Comparison of ENCODE assay signal across 18 cellular contexts in the genomic region with DNA sequence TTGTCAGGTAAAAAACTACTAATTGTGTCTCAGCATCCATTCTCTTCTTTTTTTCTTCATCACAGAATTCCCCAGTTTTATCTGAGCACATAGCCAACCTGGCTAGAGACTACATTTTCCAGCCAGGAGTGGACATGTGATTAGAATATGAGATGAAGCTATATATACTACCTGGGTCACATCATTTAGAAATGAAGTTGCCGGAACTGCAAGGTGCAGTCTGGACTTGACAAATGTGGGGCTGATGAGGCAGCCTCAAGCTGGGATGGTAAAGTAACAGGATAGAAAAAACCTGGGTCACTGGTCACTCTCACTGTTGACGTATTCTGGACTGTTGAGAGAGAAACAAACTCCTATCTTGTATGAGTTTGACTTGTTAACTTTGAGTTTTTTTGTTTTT.
DNase-seq lines count a peak whose midpoint lies in the region; ATAC-seq and TF ChIP-seq lines count a peak whose summit lies in the region.
"Had no signal": no experiment of that assay in that cellular context is flagged by ENCODE, and none has a peak within 500 bp of the region (broad histone marks: within the 10 kb centered on the region; RNA-seq: fewer than 3 reads in every experiment).

No MANE protein-coding gene starts in this region.

- H3K9me3 ChIP-seq in mammary epithelial cell (replicated peaks; ENCODE audit: insufficient read depth, low read length) = no peaks in the 10 kb centered on the region
- no peaks in the 10 kb centered on the region for H3K9me3 ChIP-seq in gastrocnemius medialis
- H3K9me3 ChIP-seq in hepatocyte (ENCODE audit: low read depth) = no peaks in the 10 kb centered on the region
- H3K9me3 ChIP-seq: A549, Caco-2 had no signal

- no TSS peak for BruUV-seq in MCF 10A (replicated peaks; lab: Mats Ljungman, UMichigan)
- no TSS peak for BruUV-seq in mammary epithelial cell (replicated peaks; lab: Mats Ljungman, UMichigan)

- no peak overlapping the region for H3K4me3 Mint-ChIP-seq in MCF 10A (ENCODE audit: unreplicated experiment)
- H3K4me3 Mint-ChIP-seq in nephron progenitor cell = no peak overlapping the region
- H3K4me3 Mint-ChIP-seq: B cell; CD4-positive, alpha-beta T cell; CD8-positive, alpha-beta T cell had no signal

- peak overlapping the region; percentile 18 for H3K27ac Mint-ChIP-seq in MCF 10A (ENCODE audit: low read depth, unreplicated experiment)
- peak overlapping the region; percentile 15 for H3K27ac Mint-ChIP-seq in nephron progenitor cell
- H3K27ac Mint-ChIP-seq: B cell; CD4-positive, alpha-beta T cell; CD8-positive, alpha-beta T cell had no signal

- H3K79me2 ChIP-seq in mammary epithelial cell (ENCODE audit: insufficient read depth, low read length) (no peaks in the 10 kb centered on the region), hepatocyte (no peaks in the 10 kb centered on the region)

- H3K9ac ChIP-seq in mammary epithelial cell (ENCODE audit: insufficient read depth, low read length) = no peak overlapping the region
- H3K9ac ChIP-seq: BLaER1 treated with 17β-estradiol and CSF1 and Interleukin-3, amounts not matched to agents 10 nM and 100 nM had no signal

- intact Hi-C loops in MCF 10A (cut with micrococcal nuclease) (no loop called here), mammary epithelial cell (cut with micrococcal nuclease) (no loop called here), gastrocnemius medialis (cut with DNase I; ENCODE audit: low total_unique reads) (loop anchor here (5.0 kb wide), 3 partner anchors 98 to 127 kb away; a partner anchor contains a TSS)

- POLR2A ChIA-PET in MCF 10A (lab: Yijun Ruan, JAX) = interaction anchor here (0.9 kb wide), 1 partner anchor 20 kb away, joined by 3 read pairs; no protein-coding TSS in a partner anchor

- 100% methylated on average over 2 of the region's 2 CpGs for WGBS in mammary epithelial cell (ENCODE audit: low coverage, missing lambda C conversion rate)
- 98% methylated on average over 2 of the region's 2 CpGs for WGBS in hepatocyte (ENCODE audit: low lambda C conversion rate, missing lambda C conversion rate)

- TF ChIP-seq CTCF in MCF 10A (IDR thresholded peaks at IDR 0.05; ENCODE audit: unreplicated experiment) = no peak
- TF ChIP-seq CTCF in mammary epithelial cell (conservative IDR thresholded peaks at IDR 0.05 in 1 of 2, IDR thresholded peaks at IDR 0.05 in 1 of 2; ENCODE audit: extremely low read depth in 1 of 2, insufficient read depth in 1 of 2, low read depth in 1 of 2, low read length in 2 of 2) = no peak
- no peak for TF ChIP-seq CTCF in nephron progenitor cell (IDR thresholded peaks at IDR 0.05)
- no peak for TF ChIP-seq CTCF in gastrocnemius medialis (IDR thresholded peaks at IDR 0.05 in 4 of 5, conservative IDR thresholded peaks at IDR 0.05 in 1 of 5)
- TF ChIP-seq CTCF in hepatocyte (IDR thresholded peaks at IDR 0.05; ENCODE audit: poor library complexity) = no peak

- H3K4me1 ChIP-seq in mammary epithelial cell (ENCODE audit: insufficient read depth, low read length) = no peaks in the 10 kb centered on the region
- H3K4me1 ChIP-seq in gastrocnemius medialis = peaks cover 51 to 52% of the 10 kb centered on the region in 2 donors
- no peaks in the 10 kb centered on the region for H3K4me1 ChIP-seq in hepatocyte (ENCODE audit: insufficient read depth)
- H3K4me1 ChIP-seq: A549, Caco-2 had no signal

- no peaks in the 10 kb centered on the region for H3K9me2 ChIP-seq in hepatocyte (replicated peaks; ENCODE audit: insufficient read depth)

- H3K36me3 ChIP-seq in mammary epithelial cell (ENCODE audit: insufficient read depth, low read length) = no peaks in the 10 kb centered on the region
- H3K36me3 ChIP-seq in gastrocnemius medialis = no peaks in the 10 kb centered on the region
- no peaks in the 10 kb centered on the region for H3K36me3 ChIP-seq in hepatocyte (replicated peaks; ENCODE audit: insufficient read depth, low read depth)
- H3K36me3 ChIP-seq: BLaER1 treated with 17β-estradiol and CSF1 and Interleukin-3, amounts not matched to agents 10 nM and 100 nM had no signal

- no peaks in the 10 kb centered on the region for H3K9me3 Mint-ChIP-seq in MCF 10A (ENCODE audit: unreplicated experiment)
- H3K9me3 Mint-ChIP-seq in nephron progenitor cell = no peaks in the 10 kb centered on the region
- H3K9me3 Mint-ChIP-seq: CD4-positive, alpha-beta T cell; CD8-positive, alpha-beta T cell had no signal

- H4K20me1 ChIP-seq in mammary epithelial cell (ENCODE audit: insufficient read depth, low read length) (no peaks in the 10 kb centered on the region), hepatocyte (ENCODE audit: insufficient read depth, poor library complexity, severe bottlenecking) (no peaks in the 10 kb centered on the region)
- H4K20me1 ChIP-seq: BLaER1 treated with 17β-estradiol and CSF1 and Interleukin-3, amounts not matched to agents 10 nM and 100 nM had no signal

- dilution Hi-C loops in mammary epithelial cell (cut with HindIII; ENCODE audit: low sequenced_read_pairs) = no loop called here

- no peaks in the 10 kb centered on the region for H3K27me3 ChIP-seq in mammary epithelial cell (ENCODE audit: insufficient read depth, low read length)
- no peaks in the 10 kb centered on the region for H3K27me3 ChIP-seq in gastrocnemius medialis
- H3K27me3 ChIP-seq in hepatocyte = no peaks in the 10 kb centered on the region
- H3K27me3 ChIP-seq: BLaER1 treated with 17β-estradiol and CSF1 and Interleukin-3, amounts not matched to agents 10 nM and 100 nM had no signal

- TF ChIP-seq POLR2A in gastrocnemius medialis (IDR thresholded peaks at IDR 0.05) = peak; percentile 17 to 66

- H2AFZ ChIP-seq in mammary epithelial cell (ENCODE audit: low read depth, low read length) (no peak overlapping the region), hepatocyte (no peak overlapping the region)

- H3K36me3 Mint-ChIP-seq in MCF 10A (ENCODE audit: insufficient read depth, unreplicated experiment) (no peaks in the 10 kb centered on the region), nephron progenitor cell (ENCODE audit: low read depth) (no peaks in the 10 kb centered on the region)
- H3K36me3 Mint-ChIP-seq: CD8-positive, alpha-beta T cell had no signal

- H3K27me3 Mint-ChIP-seq in MCF 10A (ENCODE audit: insufficient read depth, unreplicated experiment) = no peaks in the 10 kb centered on the region
- H3K27me3 Mint-ChIP-seq in nephron progenitor cell (ENCODE audit: low read depth, poor library complexity) = no peaks in the 10 kb centered on the region
- H3K27me3 Mint-ChIP-seq: B cell; CD4-positive, alpha-beta T cell had no signal

- ATAC-seq in gastrocnemius medialis = peak; percentile 59 to 73
- no peak for ATAC-seq in GM21447 (IDR thresholded peaks at IDR 0.05; ENCODE audit: unreplicated experiment)
- ATAC-seq: A549; CD8-positive, alpha-beta T cell had no signal

- no peak overlapping the region for H3K27ac ChIP-seq in mammary epithelial cell (ENCODE audit: insufficient read depth, low read depth, low read length)
- peak overlapping the region; percentile 92 to 93 (median 92) for H3K27ac ChIP-seq in gastrocnemius medialis
- no peak overlapping the region for H3K27ac ChIP-seq in hepatocyte
- H3K27ac ChIP-seq: 22Rv1; A549; BLaER1 treated with 17β-estradiol and CSF1 and Interleukin-3, amounts not matched to agents 10 nM and 100 nM had no signal

- no peak for DNase-seq in MCF 10A (ENCODE audit: unreplicated experiment)
- no peak for DNase-seq in mammary epithelial cell
- DNase-seq in nephron progenitor cell = no peak
- peak; percentile 44 to 60 for DNase-seq in gastrocnemius medialis
- DNase-seq in hepatocyte (ENCODE audit: low spot score) = no peak
- DNase-seq in hepatic stellate cell (ENCODE audit: low spot score) = no peak
- DNase-seq: AML-193; Caco-2; Calu3; CD4-positive, alpha-beta T cell; CD8-positive, alpha-beta T cell; DMS79 treated with DMSO at 0.1 percent for 48 hours; GF-D8 had no signal

- no peaks in the 10 kb centered on the region for H3K4me1 Mint-ChIP-seq in MCF 10A (ENCODE audit: insufficient read depth, unreplicated experiment)
- peaks cover 20% of the 10 kb centered on the region for H3K4me1 Mint-ChIP-seq in nephron progenitor cell
- H3K4me1 Mint-ChIP-seq: B cell had no signal

- CTCF ChIA-PET in MCF 10A (lab: Yijun Ruan, JAX) = no interaction called here
- CTCF ChIA-PET in mammary epithelial cell (lab: Charles Lee; ENCODE audit: low non-redundant PET) = no interaction called here

- H3K4me3 ChIP-seq in mammary epithelial cell (replicated peaks in 1 of 3; ENCODE audit: insufficient read depth in 1 of 3, low read depth in 2 of 3, low read length in 3 of 3) = no peak overlapping the region
- no peak overlapping the region for H3K4me3 ChIP-seq in gastrocnemius medialis
- no peak overlapping the region for H3K4me3 ChIP-seq in hepatocyte
- H3K4me3 ChIP-seq: A549; BLaER1 treated with 17β-estradiol and CSF1 and Interleukin-3, amounts not matched to agents 10 nM and 100 nM had no signal

- H3K4me2 ChIP-seq in mammary epithelial cell (ENCODE audit: insufficient read depth, low read depth, low read length) (no peak overlapping the region), hepatocyte (no peak overlapping the region)
- H3K4me2 ChIP-seq: A549; BLaER1 treated with 17β-estradiol and CSF1 and Interleukin-3, amounts not matched to agents 10 nM and 100 nM had no signal

- in situ Hi-C loops in mammary epithelial cell (cut with MboI; ENCODE audit: low sequenced_read_pairs in 2 of 2) (no loop called here), gastrocnemius medialis (cut with MboI; ENCODE audit: low sequenced_read_pairs in 4 of 4) (no loop called here)

Comparison
In these comparisons a context has a peak if more than half of its experiments do, and no peak if none do; other contexts are left out.
1. DNase-seq: peak in gastrocnemius medialis (2 of 2); none in MCF 10A (single experiment), mammary epithelial cell (single experiment), nephron progenitor cell (single experiment), hepatocyte (single experiment) and hepatic stellate cell (single experiment).
2. H3K27ac ChIP-seq: peak in gastrocnemius medialis (4 of 4); none in mammary epithelial cell (single experiment) and hepatocyte (single experiment).